Comparison of ENCODE assay signal across 1 cellular context in the genomic region with DNA sequence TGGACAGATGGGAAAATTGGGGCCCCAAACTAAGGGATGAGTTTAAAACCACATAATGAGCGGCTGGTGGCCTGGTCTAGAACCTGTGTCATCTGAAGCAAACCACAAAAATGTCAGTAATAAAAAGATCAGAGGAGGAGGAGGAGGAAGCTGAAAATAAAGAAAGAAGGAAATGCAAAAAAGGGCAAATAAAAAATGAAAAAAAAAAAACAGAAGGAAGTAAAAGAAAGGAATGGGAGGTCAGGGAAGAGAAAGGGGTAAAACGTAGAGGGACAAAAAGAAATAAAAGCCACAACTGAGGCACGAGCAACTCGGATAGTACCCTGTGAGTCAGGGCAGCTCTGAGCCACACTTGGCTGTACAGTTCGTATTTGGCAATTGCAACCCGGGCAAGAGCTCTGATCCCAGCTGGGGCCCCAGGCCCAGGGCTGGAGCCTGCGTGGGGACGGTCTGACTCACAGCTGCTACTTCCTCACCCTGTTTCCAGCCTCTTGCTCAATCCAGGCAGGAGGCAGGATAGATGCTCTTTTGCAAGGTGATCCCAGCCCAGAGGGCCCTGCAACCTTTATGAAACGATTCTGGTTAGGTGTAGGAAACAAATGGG.
TF ChIP-seq lines count a peak whose summit lies in the region.

No MANE protein-coding gene starts in this region.

TF ChIP-seq in HepG2, 621 proteins besides CTCF, POLR2A, EP300 and RAD21 (continued from another document):
- TF ChIP-seq, protein P1, sequence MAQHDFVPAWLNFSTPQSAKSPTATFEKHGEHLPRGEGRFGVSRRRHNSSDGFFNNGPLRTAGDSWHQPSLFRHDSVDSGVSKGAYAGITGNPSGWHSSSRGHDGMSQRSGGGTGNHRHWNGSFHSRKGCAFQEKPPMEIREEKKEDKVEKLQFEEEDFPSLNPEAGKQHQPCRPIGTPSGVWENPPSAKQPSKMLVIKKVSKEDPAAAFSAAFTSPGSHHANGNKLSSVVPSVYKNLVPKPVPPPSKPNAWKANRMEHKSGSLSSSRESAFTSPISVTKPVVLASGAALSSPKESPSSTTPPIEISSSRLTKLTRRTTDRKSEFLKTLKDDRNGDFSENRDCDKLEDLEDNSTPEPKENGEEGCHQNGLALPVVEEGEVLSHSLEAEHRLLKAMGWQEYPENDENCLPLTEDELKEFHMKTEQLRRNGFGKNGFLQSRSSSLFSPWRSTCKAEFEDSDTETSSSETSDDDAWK (CRISPR knock-in tag; IDR thresholded peaks at IDR 0.05): no peak
- TF ChIP-seq SRSF4 (IDR thresholded peaks at IDR 0.05; ENCODE audit: low read depth, low read length, poor library complexity, severe bottlenecking) (no peak), ZNF546 (CRISPR knock-in tag; conservative IDR thresholded peaks at IDR 0.05) (no peak), ZSCAN21 (CRISPR knock-in tag; IDR thresholded peaks at IDR 0.05; ENCODE audit: borderline replicate concordance) (peak; percentile 71; the same call in 1 of the 2 replicates), ZNF788 (CRISPR knock-in tag; IDR thresholded peaks at IDR 0.05; ENCODE audit: borderline replicate concordance) (peak; percentile 77; the same call in 1 of the 2 replicates), ZNF674 (CRISPR knock-in tag; IDR thresholded peaks at IDR 0.05; ENCODE audit: low read depth) (no peak), RARA (CRISPR knock-in tag; IDR thresholded peaks at IDR 0.05) (peak; percentile 61), ARID2 (CRISPR knock-in tag; IDR thresholded peaks at IDR 0.05; ENCODE audit: borderline replicate concordance) (no peak), FOXK2 (IDR thresholded peaks at IDR 0.05) (no peak)
